ENCODE assay signal across 20 cellular contexts in the genomic region with DNA sequence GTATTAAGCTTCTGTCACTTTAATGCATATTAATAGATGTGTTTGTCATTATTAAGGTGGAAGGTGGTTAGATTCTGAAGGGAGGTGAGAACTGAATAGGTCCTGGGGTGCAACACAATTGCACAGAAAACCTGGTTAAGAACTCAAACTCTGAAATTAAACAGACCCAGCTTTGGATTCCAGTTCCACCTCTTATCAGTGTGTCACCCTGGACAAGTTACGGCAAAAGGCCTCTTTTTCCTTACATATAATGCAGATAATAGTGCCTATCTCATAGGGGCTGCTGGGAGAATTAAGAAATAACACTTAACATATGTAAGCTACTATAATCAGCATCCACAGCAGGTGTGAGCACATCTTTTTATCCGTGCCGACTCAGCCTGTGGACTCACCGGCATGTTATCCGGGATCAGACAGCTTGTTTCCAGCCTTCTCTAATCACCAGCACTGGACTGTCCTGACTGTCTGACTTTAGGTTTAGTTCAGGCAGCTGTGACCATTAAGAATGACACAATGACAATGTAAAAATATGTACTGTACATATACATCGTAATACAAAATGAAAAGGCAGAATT. TPM values are rescaled to one million over a fixed set of nuclear protein-coding genes. Genes with fewer than 3 reads are reported as not detected.
A peak's percentile ranks its signal among the peaks of the same experiment; 100 is the strongest.
DNase-seq lines count a peak whose midpoint lies in the region; ATAC-seq, FAIRE-seq and TF ChIP-seq lines count a peak whose summit lies in the region.
"Had no signal": no experiment of that assay in that cellular context is flagged by ENCODE, and none has a peak within 500 bp of the region (broad histone marks: within the 10 kb centered on the region; RNA-seq: fewer than 3 reads in every experiment).

No MANE protein-coding gene starts in this region.

- H3K27ac ChIP-seq in adrenal gland, result peak overlapping the region in 4 of 5 donors; percentile 80 to 91 (median 86)
- H3K27ac ChIP-seq in fibroblast of lung (ENCODE audit: insufficient read depth, low read length), result no peak overlapping the region
- H3K27ac ChIP-seq in psoas muscle, result peak overlapping the region; percentile 72
- H3K27ac ChIP-seq: body of pancreas had no signal

- DNase-seq in D721Med (ENCODE audit: insufficient read length, low spot score), result no peak
- no peak for DNase-seq in adrenal gland
- peak in 1 of 2 donors; percentile 13 for DNase-seq in fibroblast of lung (ENCODE audit: low read depth in 2 of 2)
- no peak for DNase-seq in psoas muscle
- no peak for DNase-seq in stimulated activated effector memory CD8-positive, alpha-beta T cell treated with anti-CD3 and anti-CD28 coated beads, Interleukin-12 subunit alpha, Interleukin-12 subunit beta, amount 100 ng/mL, for 72 hours (ENCODE audit: low spot score in 2 of 2)
- no peak for DNase-seq in HAP-1 (ENCODE audit: low spot score in 2 of 2)
- DNase-seq in KBM-7, result no peak
- no peak for DNase-seq in medulla oblongata (ENCODE audit: extremely low spot score)
- DNase-seq: activated CD4-positive, alpha-beta T cell treated with anti-CD3 and anti-CD28 coated beads, Interleukin-2, amount 10 ng/mL, durations not matched to agents 7 days and 5 days; activated naive CD4-positive, alpha-beta T cell treated with anti-CD3 and anti-CD28 coated beads, Interleukin-2, amount 10 ng/mL, durations not matched to agents 7 days and 5 days; activated T-cell treated with anti-CD3 and anti-CD28 coated beads for 4 hours; body of pancreas; naive B cell; NCI-H146; pancreas; RPMI8226; small intestine; stimulated activated CD4-positive, alpha-beta T cell treated with anti-CD3 and anti-CD28 coated beads, Interleukin-4, amount 100 ng/mL, for 4 hours had no signal

- no peak for TF ChIP-seq POLR2A in adrenal gland (IDR thresholded peaks at IDR 0.05)

- peak; percentile 84 for FAIRE-seq in D721Med (lab: Jason Lieb, UNC)
- FAIRE-seq: pancreas, small intestine had no signal

- no peak overlapping the region for H3K4me3 Mint-ChIP-seq in stimulated activated effector memory CD8-positive, alpha-beta T cell treated with anti-CD3 and anti-CD28 coated beads, Interleukin-12 subunit alpha, Interleukin-12 subunit beta, amount 100 ng/mL, for 72 hours
- H3K4me3 Mint-ChIP-seq: activated CD4-positive, alpha-beta T cell treated with anti-CD3 and anti-CD28 coated beads, Interleukin-2, amount 10 ng/mL, durations not matched to agents 7 days and 5 days; activated naive CD4-positive, alpha-beta T cell treated with anti-CD3 and anti-CD28 coated beads, Interleukin-2, amount 10 ng/mL, durations not matched to agents 7 days and 5 days; CD14-positive monocyte; GM23338; naive B cell had no signal

- no peak overlapping the region for H2AFZ ChIP-seq in fibroblast of lung (ENCODE audit: low read length)
- H2AFZ ChIP-seq: GM23338 had no signal

- H3K27me3 ChIP-seq in adrenal gland (no peaks in the 10 kb centered on the region), fibroblast of lung (ENCODE audit: control insufficient read depth, insufficient read depth, low read length) (no peaks in the 10 kb centered on the region), psoas muscle (ENCODE audit: insufficient read depth in 3 of 3, low read length in 2 of 3) (no peaks in the 10 kb centered on the region), HAP-1 (ENCODE audit: low read depth) (no peaks in the 10 kb centered on the region)
- H3K27me3 ChIP-seq: body of pancreas, pancreas had no signal

- H3K79me2 ChIP-seq in fibroblast of lung (ENCODE audit: control insufficient read depth, insufficient read depth, low read length), result no peaks in the 10 kb centered on the region

- TF ChIP-seq CTCF in D721Med (IDR thresholded peaks at IDR 0.05; ENCODE audit: insufficient read depth, missing control alignments) (no peak), adrenal gland (IDR thresholded peaks at IDR 0.05) (no peak), fibroblast of lung (conservative IDR thresholded peaks at IDR 0.05 in 1 of 2, IDR thresholded peaks at IDR 0.05 in 1 of 2; ENCODE audit: low read depth in 1 of 2, low read length in 2 of 2) (no peak), psoas muscle (IDR thresholded peaks at IDR 0.05) (no peak)

- no peaks in the 10 kb centered on the region for H3K36me3 ChIP-seq in adrenal gland (replicated peaks in 1 of 2)
- no peaks in the 10 kb centered on the region for H3K36me3 ChIP-seq in fibroblast of lung (ENCODE audit: control insufficient read depth, insufficient read depth, low read length)
- no peaks in the 10 kb centered on the region for H3K36me3 ChIP-seq in psoas muscle (ENCODE audit: insufficient read depth in 1 of 2, low read depth in 1 of 2)
- no peaks in the 10 kb centered on the region for H3K36me3 ChIP-seq in HAP-1 (replicated peaks)
- H3K36me3 ChIP-seq: pancreas had no signal

- H3K4me1 ChIP-seq in adrenal gland (replicated peaks in 1 of 2) (peaks cover 26 to 45% of the 10 kb centered on the region in 2 donors), fibroblast of lung (ENCODE audit: control insufficient read depth, extremely low read depth, insufficient read depth, low read length) (peaks cover 13% of the 10 kb centered on the region), psoas muscle (peaks cover 49% of the 10 kb centered on the region), HAP-1 (no peaks in the 10 kb centered on the region)

- H3K4me3 ChIP-seq in adrenal gland, result no peak overlapping the region
- H3K4me3 ChIP-seq in fibroblast of lung (replicated peaks in 1 of 4; ENCODE audit: control extremely low read depth in 1 of 4, insufficient read depth in 1 of 4, low read depth in 3 of 4, low read length in 4 of 4), result no peak overlapping the region
- no peak overlapping the region for H3K4me3 ChIP-seq in psoas muscle
- no peak overlapping the region for H3K4me3 ChIP-seq in HAP-1
- H3K4me3 ChIP-seq: body of pancreas, GM23338, pancreas had no signal

- no peak overlapping the region for H3K27ac Mint-ChIP-seq in stimulated activated effector memory CD8-positive, alpha-beta T cell treated with anti-CD3 and anti-CD28 coated beads, Interleukin-12 subunit alpha, Interleukin-12 subunit beta, amount 100 ng/mL, for 72 hours
- H3K27ac Mint-ChIP-seq: activated CD4-positive, alpha-beta T cell treated with anti-CD3 and anti-CD28 coated beads, Interleukin-2, amount 10 ng/mL, durations not matched to agents 7 days and 5 days; activated naive CD4-positive, alpha-beta T cell treated with anti-CD3 and anti-CD28 coated beads, Interleukin-2, amount 10 ng/mL, durations not matched to agents 7 days and 5 days; GM23338; naive B cell had no signal

- peak; percentile 50 to 75 (median 66) for ATAC-seq in psoas muscle
- no peak for ATAC-seq in stimulated activated effector memory CD8-positive, alpha-beta T cell treated with anti-CD3 and anti-CD28 coated beads, Interleukin-12 subunit alpha, Interleukin-12 subunit beta, amount 100 ng/mL, for 72 hours

- WGBS in adrenal gland, 4 donors, result 76 to 90% (median 81%) methylated on average over 6 of the region's 6 CpGs
- 50 to 65% (median 51%) methylated on average over 6 of the region's 6 CpGs for WGBS in psoas muscle, 3 donors

- peaks cover 5% of the 10 kb centered on the region for H3K4me1 Mint-ChIP-seq in stimulated activated effector memory CD8-positive, alpha-beta T cell treated with anti-CD3 and anti-CD28 coated beads, Interleukin-12 subunit alpha, Interleukin-12 subunit beta, amount 100 ng/mL, for 72 hours
- H3K4me1 Mint-ChIP-seq: activated CD4-positive, alpha-beta T cell treated with anti-CD3 and anti-CD28 coated beads, Interleukin-2, amount 10 ng/mL, durations not matched to agents 7 days and 5 days; activated naive CD4-positive, alpha-beta T cell treated with anti-CD3 and anti-CD28 coated beads, Interleukin-2, amount 10 ng/mL, durations not matched to agents 7 days and 5 days had no signal

- H3K9me3 ChIP-seq in adrenal gland (replicated peaks in 1 of 3), result no peaks in the 10 kb centered on the region
- H3K9me3 ChIP-seq in fibroblast of lung (ENCODE audit: control insufficient read depth, insufficient read depth, low read depth, low read length), result no peaks in the 10 kb centered on the region
- H3K9me3 ChIP-seq in psoas muscle, result no peaks in the 10 kb centered on the region
- no peaks in the 10 kb centered on the region for H3K9me3 ChIP-seq in HAP-1
- H3K9me3 ChIP-seq: body of pancreas, pancreas had no signal

- in situ Hi-C loops in HAP-1 (cut with MboI; ENCODE audit: low sequenced_read_pairs) (no loop called here), KBM-7 (cut with MboI; ENCODE audit: low pct_unique_long_range_greater_than_20kb, low sequenced_read_pairs) (no loop called here)

- intact Hi-C loops in adrenal gland (cut with DNase I), result no loop called here
- intact Hi-C loops in psoas muscle (cut with DNase I), result no loop called here

- H4K20me1 ChIP-seq in fibroblast of lung (ENCODE audit: control insufficient read depth, extremely low read depth, insufficient read depth, low read length), result no peaks in the 10 kb centered on the region

- H3K9me3 Mint-ChIP-seq in stimulated activated effector memory CD8-positive, alpha-beta T cell treated with anti-CD3 and anti-CD28 coated beads, Interleukin-12 subunit alpha, Interleukin-12 subunit beta, amount 100 ng/mL, for 72 hours, result no peaks in the 10 kb centered on the region
- H3K9me3 Mint-ChIP-seq: activated CD4-positive, alpha-beta T cell treated with anti-CD3 and anti-CD28 coated beads, Interleukin-2, amount 10 ng/mL, durations not matched to agents 7 days and 5 days; activated naive CD4-positive, alpha-beta T cell treated with anti-CD3 and anti-CD28 coated beads, Interleukin-2, amount 10 ng/mL, durations not matched to agents 7 days and 5 days; CD14-positive monocyte; GM23338; naive B cell had no signal

- H3K36me3 Mint-ChIP-seq in stimulated activated effector memory CD8-positive, alpha-beta T cell treated with anti-CD3 and anti-CD28 coated beads, Interleukin-12 subunit alpha, Interleukin-12 subunit beta, amount 100 ng/mL, for 72 hours, result no peaks in the 10 kb centered on the region
- H3K36me3 Mint-ChIP-seq: activated naive CD4-positive, alpha-beta T cell treated with anti-CD3 and anti-CD28 coated beads, Interleukin-2, amount 10 ng/mL, durations not matched to agents 7 days and 5 days had no signal

- H3K4me2 ChIP-seq in fibroblast of lung (ENCODE audit: extremely low read depth, insufficient read depth, low read length), result peak overlapping the region; percentile 41
- H3K4me2 ChIP-seq: GM23338 had no signal

- H3K9ac ChIP-seq in fibroblast of lung (ENCODE audit: insufficient read depth, low read length), result no peak overlapping the region

RNA-seq across cellular contexts. Expression of a gene that starts 31.4 kb away (rescaled TPM):
- total RNA-seq in adrenal gland, result 10 to 100 TPM; 56.5 to 91.5 (median 65.9) TPM
- polyA plus RNA-seq in adrenal gland, result 10 to 100 TPM; 12.0 to 80.6 (median 18.5) TPM
- total RNA-seq in fibroblast of lung, result 23.6 and 33.4 TPM in 2 replicates
- polyA plus RNA-seq in fibroblast of lung, result 18.6 and 25.6 TPM in 2 replicates
- polyA plus RNA-seq in fibroblast of lung (2012), result 16.2 and 18.9 TPM in 2 replicates
- polyA minus RNA-seq in fibroblast of lung (ENCODE audit: low replicate concordance), result 25.8 and 39.4 TPM in 2 replicates
- 10 to 100 TPM; 45.7 to 72.7 (median 55.7) TPM for total RNA-seq in psoas muscle
- 10 to 100 TPM; 29.4 to 57.1 (median 42.9) TPM for polyA plus RNA-seq in psoas muscle
